10 cellular contexts compared by ENCODE assay signal in genomic region chr10:131452926-131453771, GRCh38.
DNase-seq lines count a peak whose midpoint lies in the region; ATAC-seq and TF ChIP-seq lines count a peak whose summit lies in the region.
"Had no signal": no experiment of that assay in that cellular context is flagged by ENCODE, and none has a peak within 500 bp of the region (broad histone marks: within the 10 kb centered on the region; RNA-seq: fewer than 3 reads in every experiment).

No MANE protein-coding gene starts in this region.

- TF ChIP-seq POLR2A in stomach (IDR thresholded peaks at IDR 0.05) (no peak), uterus (IDR thresholded peaks at IDR 0.05) (no peak)

- DNase-seq in WERI-Rb-1 (peak; percentile 40), Right ventricle myocardium inferior (ENCODE audit: missing footprints) (no peak), medulla oblongata (ENCODE audit: extremely low spot score) (peak; percentile 63), stomach (no peak), GDM1 (lab: John Stamatoyannopoulos, UW) (no peak), uterus (no peak)
- DNase-seq: NCI-H226 had no signal

- no peak overlapping the region for H3K4me3 ChIP-seq in WERI-Rb-1 (ENCODE audit: low read depth, low read length)
- peak overlapping the region; percentile 20 to 35 (median 26) for H3K4me3 ChIP-seq in stomach
- no peak overlapping the region for H3K4me3 ChIP-seq in uterus
- H3K4me3 ChIP-seq: SJSA1 had no signal

- H3K27ac ChIP-seq in WERI-Rb-1 = no peak overlapping the region
- no peak overlapping the region for H3K27ac ChIP-seq in stomach
- no peak overlapping the region for H3K27ac ChIP-seq in uterus
- H3K27ac ChIP-seq: SJSA1 had no signal

- H3K27me3 ChIP-seq in WERI-Rb-1 (ENCODE audit: insufficient read depth, low read depth, severe bottlenecking) (no peaks in the 10 kb centered on the region), stomach (peaks cover 7 to 67% (median 11%) of the 10 kb centered on the region in 3 donors), uterus (no peaks in the 10 kb centered on the region)
- H3K27me3 ChIP-seq: SJSA1 had no signal

- ATAC-seq in Right ventricle myocardium inferior (peak; percentile 64), GM19324 (IDR thresholded peaks at IDR 0.05; ENCODE audit: low FRiP score, unreplicated experiment) (no peak), HG03039 (IDR thresholded peaks at IDR 0.05; ENCODE audit: unreplicated experiment) (no peak)

- intact Hi-C loops in Right ventricle myocardium inferior (cut with DNase I) (loop anchor here (10.0 kb wide), 1 partner anchor 422 kb away; no protein-coding TSS in a partner anchor), stomach (cut with DNase I; ENCODE audit: low total_unique reads) (loop anchor here (10.0 kb wide), 1 partner anchor 332 kb away; no protein-coding TSS in a partner anchor), uterus (cut with DNase I; ENCODE audit: low total_unique reads) (no loop called here)

- H3K36me3 ChIP-seq in WERI-Rb-1 (no peaks in the 10 kb centered on the region), stomach (no peaks in the 10 kb centered on the region), uterus (no peaks in the 10 kb centered on the region)
- H3K36me3 ChIP-seq: SJSA1 had no signal

- TF ChIP-seq EP300 in stomach (IDR thresholded peaks at IDR 0.05) = no peak

- H3K9me3 ChIP-seq in WERI-Rb-1 (ENCODE audit: severe bottlenecking) (no peaks in the 10 kb centered on the region), stomach (no peaks in the 10 kb centered on the region), uterus (no peaks in the 10 kb centered on the region)

- peaks cover 8 to 12% (median 11%) of the 10 kb centered on the region in 4 donors for H3K4me1 ChIP-seq in stomach
- no peaks in the 10 kb centered on the region for H3K4me1 ChIP-seq in uterus
- H3K4me1 ChIP-seq: SJSA1 had no signal

- WGBS in stomach, 5 donors = 18 to 40% (median 27%) methylated on average over 25 to 38 of the region's 38 CpGs

- TF ChIP-seq CTCF in WERI-Rb-1 (IDR thresholded peaks at IDR 0.05; ENCODE audit: low read depth, low read length) = no peak
- no peak for TF ChIP-seq CTCF in stomach (IDR thresholded peaks at IDR 0.05)
- no peak for TF ChIP-seq CTCF in uterus (IDR thresholded peaks at IDR 0.05)

Comparison
In these comparisons a context has a peak if more than half of its experiments do, and no peak if none do; other contexts are left out.
1. DNase-seq: peak in WERI-Rb-1 (single experiment) and medulla oblongata (single experiment); none in Right ventricle myocardium inferior (single experiment), stomach (single experiment), GDM1 (single experiment) and uterus (0 of 2).
2. H3K4me3 ChIP-seq: peak in stomach (4 of 4); none in WERI-Rb-1 (single experiment) and uterus (0 of 2).